Comparison of ENCODE assay signal across 3 cellular contexts in genomic region chr12:115121053-115121452, GRCh38.
TF ChIP-seq lines count a peak whose summit lies in the region.

No MANE protein-coding gene starts in this region.

TF ChIP-seq in A549, 52 proteins besides CTCF, POLR2A, EP300 and RAD21:
- no peak for TF ChIP-seq E2F6 (IDR thresholded peaks at IDR 0.05; ENCODE audit: borderline replicate concordance, low read depth)
- TF ChIP-seq USF2 (IDR thresholded peaks at IDR 0.05): 0 out of 2 replicates have a peak, but pooled peaks have one; percentile 4

TF ChIP-seq in IMR-90, 13 proteins besides CTCF, POLR2A, EP300 and RAD21:
- TF ChIP-seq USF2 (IDR thresholded peaks at IDR 0.05; ENCODE audit: low read depth, low read length): peak; percentile 19; the same call in 1 of the 2 replicates
- TF ChIP-seq CEBPB (IDR thresholded peaks at IDR 0.05; ENCODE audit: low read depth, low read length): no peak

TF ChIP-seq in K562, 482 proteins besides CTCF, POLR2A, EP300 and RAD21 (continued from another document):
- peak; percentile 82 for TF ChIP-seq USF2 (CRISPR knock-in tag; IDR thresholded peaks at IDR 0.05)
